In genomic region chr10:102644066-102644645, GRCh38 we compare ENCODE assay signal across 8 cellular contexts. TPM values are rescaled to one million over a fixed set of nuclear protein-coding genes. Genes with fewer than 3 reads are reported as not detected.
A peak's percentile ranks its signal among the peaks of the same experiment; 100 is the strongest.
DNase-seq lines count a peak whose midpoint lies in the region; ATAC-seq and TF ChIP-seq lines count a peak whose summit lies in the region.

A gene with protein sequence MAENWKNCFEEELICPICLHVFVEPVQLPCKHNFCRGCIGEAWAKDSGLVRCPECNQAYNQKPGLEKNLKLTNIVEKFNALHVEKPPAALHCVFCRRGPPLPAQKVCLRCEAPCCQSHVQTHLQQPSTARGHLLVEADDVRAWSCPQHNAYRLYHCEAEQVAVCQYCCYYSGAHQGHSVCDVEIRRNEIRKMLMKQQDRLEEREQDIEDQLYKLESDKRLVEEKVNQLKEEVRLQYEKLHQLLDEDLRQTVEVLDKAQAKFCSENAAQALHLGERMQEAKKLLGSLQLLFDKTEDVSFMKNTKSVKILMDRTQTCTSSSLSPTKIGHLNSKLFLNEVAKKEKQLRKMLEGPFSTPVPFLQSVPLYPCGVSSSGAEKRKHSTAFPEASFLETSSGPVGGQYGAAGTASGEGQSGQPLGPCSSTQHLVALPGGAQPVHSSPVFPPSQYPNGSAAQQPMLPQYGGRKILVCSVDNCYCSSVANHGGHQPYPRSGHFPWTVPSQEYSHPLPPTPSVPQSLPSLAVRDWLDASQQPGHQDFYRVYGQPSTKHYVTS (plus strand): TSS chr10:102644479. CDS start chr10:102644618, 139 bp downstream.

- no peaks in the 10 kb centered on the region for H3K9me3 ChIP-seq in left lung

- peak within 1 kb of the TSS; percentile 93 to 99 (median 97) for H3K27ac Mint-ChIP-seq in IgD-negative memory B cell

- peak within 1 kb of the TSS; percentile 98 to 99 for H3K27ac ChIP-seq in left lung

- DNase-seq in DMS53 (lab: John Stamatoyannopoulos, UW): peak; percentile 87
- DNase-seq in cerebellum (ENCODE audit: low spot score): no peak
- DNase-seq in left lung: peak in 1 of 2 donors; percentile 93
- peak; percentile 42 to 51 for DNase-seq in stimulated activated CD4-positive, alpha-beta T cell treated with anti-CD3 and anti-CD28 coated beads, Interleukin-4, amount 100 ng/mL, for 48 hours (ENCODE audit: low read depth in 2 of 2)

- TF ChIP-seq CTCF in WI38 (IDR thresholded peaks at IDR 0.05; ENCODE audit: low read depth, low read length) (no peak), left lung (IDR thresholded peaks at IDR 0.05) (no peak)

- peaks cover 2% of the 10 kb centered on the region for H3K36me3 Mint-ChIP-seq in IgD-negative memory B cell

- H3K36me3 ChIP-seq in left lung: no peaks in the 10 kb centered on the region

- intact Hi-C loops in left lung (cut with DNase I): no loop called here

- H3K27me3 ChIP-seq in left lung: no peaks in the 10 kb centered on the region

- H3K4me3 Mint-ChIP-seq in IgD-negative memory B cell: peak within 1 kb of the TSS; percentile 90 to 99 (median 98)

- H3K4me1 ChIP-seq in left lung: peaks cover 25 to 32% of the 10 kb centered on the region in 2 donors

- ATAC-seq in left lung (no peak), GM18502 (IDR thresholded peaks at IDR 0.05; ENCODE audit: poor library complexity, unreplicated experiment) (no peak), GM18511 (IDR thresholded peaks at IDR 0.05; ENCODE audit: unreplicated experiment) (no peak)

- no peaks in the 10 kb centered on the region for H3K9me3 Mint-ChIP-seq in IgD-negative memory B cell

- H3K4me3 ChIP-seq in WI38 (ENCODE audit: low read depth, low read length) (peak within 1 kb of the TSS; percentile 93), left lung (peak within 1 kb of the TSS; percentile 76 to 85)

- peaks cover 24 to 34% (median 27%) of the 10 kb centered on the region in 3 donors for H3K4me1 Mint-ChIP-seq in IgD-negative memory B cell

- peaks cover 2% of the 10 kb centered on the region for H3K27me3 Mint-ChIP-seq in IgD-negative memory B cell

RNA-seq across cellular contexts. Expression of the gene that starts here (rescaled TPM):
- 71.5 TPM for polyA plus RNA-seq in IgD-negative memory B cell
- 50.3 TPM for total RNA-seq in cerebellum
- total RNA-seq in left lung: 100 to 1,000 TPM; 123 to 180 TPM
